ENCODE assay signal across 1 cellular context in genomic region chr11:117223741-117224685, GRCh38.
A peak's percentile ranks its signal among the peaks of the same experiment; 100 is the strongest.
TF ChIP-seq lines count a peak whose summit lies in the region.

No MANE protein-coding gene starts in this region.

TF ChIP-seq in K562, 482 proteins besides CTCF, POLR2A, EP300 and RAD21 (continued from another document and continues in another):
- TF ChIP-seq NR3C1 (CRISPR knock-in tag; IDR thresholded peaks at IDR 0.05) (no peak), NRF1 (conservative IDR thresholded peaks at IDR 0.05 in 1 of 2, IDR thresholded peaks at IDR 0.05 in 1 of 2) (no peak), TGIF2 (CRISPR knock-in tag; IDR thresholded peaks at IDR 0.05) (no peak), HNRNPUL1 (IDR thresholded peaks at IDR 0.05; ENCODE audit: low read length) (no peak), STAG1 (CRISPR knock-in tag; IDR thresholded peaks at IDR 0.05; ENCODE audit: borderline replicate concordance) (no peak), TAF9B (IDR thresholded peaks at IDR 0.05; ENCODE audit: partially characterized antibody) (no peak), PCBP1 (IDR thresholded peaks at IDR 0.05; ENCODE audit: low read depth, low read length, poor library complexity, severe bottlenecking) (no peak), ZBED1 (IDR thresholded peaks at IDR 0.05) (no peak; the same call in 1 of the 2 replicates), ZNF3 (CRISPR knock-in tag; IDR thresholded peaks at IDR 0.05) (no peak), LEF1 (IDR thresholded peaks at IDR 0.05) (peak; percentile 88), ZNF347 (CRISPR knock-in tag; IDR thresholded peaks at IDR 0.05; ENCODE audit: low read depth) (no peak), POLR2H (tag; IDR thresholded peaks at IDR 0.05; ENCODE audit: low read depth) (no peak), PPARD (CRISPR knock-in tag; IDR thresholded peaks at IDR 0.05) (no peak), ZNF384 (IDR thresholded peaks at IDR 0.05; ENCODE audit: low read depth, low read length) (no peak), RFX7 (CRISPR knock-in tag; IDR thresholded peaks at IDR 0.05) (no peak), ZSCAN29 (IDR thresholded peaks at IDR 0.05) (no peak), COPS2 (conservative IDR thresholded peaks at IDR 0.05) (no peak), ZNF695 (CRISPR knock-in tag; IDR thresholded peaks at IDR 0.05) (no peak), MTA2 (IDR thresholded peaks at IDR 0.05; ENCODE audit: low read depth) (peak; percentile 93), FOXP1 (CRISPR knock-in tag; IDR thresholded peaks at IDR 0.05) (no peak), GABPB2 (CRISPR knock-in tag; conservative IDR thresholded peaks at IDR 0.05) (no peak), YY1 (IDR thresholded peaks at IDR 0.05; ENCODE audit: borderline replicate concordance in 1 of 3, control insufficient read depth in 1 of 3, extremely low read depth in 1 of 3, insufficient read depth in 3 of 3, insufficient read length in 1 of 3, insufficient replicate concordance in 2 of 3, low read depth in 1 of 3, low read length in 2 of 3) (peak in 1 of 3 experiments; percentile 30), TCF15 (CRISPR knock-in tag; IDR thresholded peaks at IDR 0.05) (no peak), FOXK2 (conservative IDR thresholded peaks at IDR 0.05 in 1 of 2, IDR thresholded peaks at IDR 0.05 in 1 of 2; ENCODE audit: low read depth in 2 of 2) (0 out of 4 replicates have a peak, but pooled peaks of 1 of the 2 experiments have one; percentile 18), ZKSCAN8 (CRISPR knock-in tag; IDR thresholded peaks at IDR 0.05) (peak; percentile 62; the same call in 1 of the 2 replicates), ZBTB43 (CRISPR knock-in tag; IDR thresholded peaks at IDR 0.05) (no peak), HNRNPLL (IDR thresholded peaks at IDR 0.05; ENCODE audit: low read depth, low read length, poor library complexity, severe bottlenecking) (no peak), NKRF (IDR thresholded peaks at IDR 0.05; ENCODE audit: borderline replicate concordance) (no peak), ZNF583 (CRISPR knock-in tag; IDR thresholded peaks at IDR 0.05) (no peak), NCOA1 (IDR thresholded peaks at IDR 0.05; ENCODE audit: low read depth) (peak; percentile 77; the same call in 1 of the 2 replicates), GTF2E2 (tag; IDR thresholded peaks at IDR 0.05) (no peak), BRD4 (IDR thresholded peaks at IDR 0.05) (no peak), MAFG (tag; conservative IDR thresholded peaks at IDR 0.05) (no peak), ZMIZ1 (IDR thresholded peaks at IDR 0.05; ENCODE audit: low read depth in 2 of 2, low read length in 2 of 2) (peak in 1 of 2 experiments; percentile 89; a peak in 2 of 4 replicates), NR2F6 (CRISPR knock-in tag; IDR thresholded peaks at IDR 0.05) (no peak), SMC3 (conservative IDR thresholded peaks at IDR 0.05; ENCODE audit: insufficient read depth, low read depth, low read length) (no peak), ATF3 (IDR thresholded peaks at IDR 0.05) (no peak; the same call in 1 of the 2 replicates), ATF3 (CRISPR knock-in tag; conservative IDR thresholded peaks at IDR 0.05) (no peak), SAFB2 (IDR thresholded peaks at IDR 0.05; ENCODE audit: borderline replicate concordance, low read depth, low read length, severe bottlenecking) (no peak), ZKSCAN3 (CRISPR knock-in tag; IDR thresholded peaks at IDR 0.05) (no peak), RBM14 (IDR thresholded peaks at IDR 0.05; ENCODE audit: borderline replicate concordance, insufficient read depth, low read depth, low read length) (no peak), POLR2AphosphoS5 (IDR thresholded peaks at IDR 0.05; ENCODE audit: control insufficient read depth, insufficient read depth, low read depth, low read length) (peak; percentile 95), ZNF785 (CRISPR knock-in tag; IDR thresholded peaks at IDR 0.05) (no peak), ZC3H8 (IDR thresholded peaks at IDR 0.05) (no peak), ATF4 (CRISPR knock-in tag; IDR thresholded peaks at IDR 0.05) (no peak)
- TF ChIP-seq, protein P1, sequence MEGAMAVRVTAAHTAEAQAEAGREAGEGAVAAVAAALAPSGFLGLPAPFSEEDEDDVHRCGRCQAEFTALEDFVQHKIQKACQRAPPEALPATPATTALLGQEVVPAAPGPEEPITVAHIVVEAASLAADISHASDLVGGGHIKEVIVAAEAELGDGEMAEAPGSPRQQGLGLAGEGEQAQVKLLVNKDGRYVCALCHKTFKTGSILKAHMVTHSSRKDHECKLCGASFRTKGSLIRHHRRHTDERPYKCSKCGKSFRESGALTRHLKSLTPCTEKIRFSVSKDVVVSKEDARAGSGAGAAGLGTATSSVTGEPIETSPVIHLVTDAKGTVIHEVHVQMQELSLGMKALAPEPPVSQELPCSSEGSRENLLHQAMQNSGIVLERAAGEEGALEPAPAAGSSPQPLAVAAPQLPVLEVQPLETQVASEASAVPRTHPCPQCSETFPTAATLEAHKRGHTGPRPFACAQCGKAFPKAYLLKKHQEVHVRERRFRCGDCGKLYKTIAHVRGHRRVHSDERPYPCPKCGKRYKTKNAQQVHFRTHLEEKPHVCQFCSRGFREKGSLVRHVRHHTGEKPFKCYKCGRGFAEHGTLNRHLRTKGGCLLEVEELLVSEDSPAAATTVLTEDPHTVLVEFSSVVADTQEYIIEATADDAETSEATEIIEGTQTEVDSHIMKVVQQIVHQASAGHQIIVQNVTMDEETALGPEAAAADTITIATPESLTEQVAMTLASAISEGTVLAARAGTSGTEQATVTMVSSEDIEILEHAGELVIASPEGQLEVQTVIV (CRISPR knock-in tag; IDR thresholded peaks at IDR 0.05; ENCODE audit: borderline replicate concordance), result no peak
- TF ChIP-seq, protein P2, sequence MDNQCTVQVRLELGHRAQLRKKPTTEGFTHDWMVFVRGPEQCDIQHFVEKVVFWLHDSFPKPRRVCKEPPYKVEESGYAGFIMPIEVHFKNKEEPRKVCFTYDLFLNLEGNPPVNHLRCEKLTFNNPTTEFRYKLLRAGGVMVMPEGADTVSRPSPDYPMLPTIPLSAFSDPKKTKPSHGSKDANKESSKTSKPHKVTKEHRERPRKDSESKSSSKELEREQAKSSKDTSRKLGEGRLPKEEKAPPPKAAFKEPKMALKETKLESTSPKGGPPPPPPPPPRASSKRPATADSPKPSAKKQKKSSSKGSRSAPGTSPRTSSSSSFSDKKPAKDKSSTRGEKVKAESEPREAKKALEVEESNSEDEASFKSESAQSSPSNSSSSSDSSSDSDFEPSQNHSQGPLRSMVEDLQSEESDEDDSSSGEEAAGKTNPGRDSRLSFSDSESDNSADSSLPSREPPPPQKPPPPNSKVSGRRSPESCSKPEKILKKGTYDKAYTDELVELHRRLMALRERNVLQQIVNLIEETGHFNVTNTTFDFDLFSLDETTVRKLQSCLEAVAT (IDR thresholded peaks at IDR 0.05), result no peak
- TF ChIP-seq, protein P3, sequence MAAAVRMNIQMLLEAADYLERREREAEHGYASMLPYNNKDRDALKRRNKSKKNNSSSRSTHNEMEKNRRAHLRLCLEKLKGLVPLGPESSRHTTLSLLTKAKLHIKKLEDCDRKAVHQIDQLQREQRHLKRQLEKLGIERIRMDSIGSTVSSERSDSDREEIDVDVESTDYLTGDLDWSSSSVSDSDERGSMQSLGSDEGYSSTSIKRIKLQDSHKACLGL (CRISPR knock-in tag; IDR thresholded peaks at IDR 0.05; ENCODE audit: borderline replicate concordance, poor library complexity, severe bottlenecking), result no peak
- TF ChIP-seq, protein P4, sequence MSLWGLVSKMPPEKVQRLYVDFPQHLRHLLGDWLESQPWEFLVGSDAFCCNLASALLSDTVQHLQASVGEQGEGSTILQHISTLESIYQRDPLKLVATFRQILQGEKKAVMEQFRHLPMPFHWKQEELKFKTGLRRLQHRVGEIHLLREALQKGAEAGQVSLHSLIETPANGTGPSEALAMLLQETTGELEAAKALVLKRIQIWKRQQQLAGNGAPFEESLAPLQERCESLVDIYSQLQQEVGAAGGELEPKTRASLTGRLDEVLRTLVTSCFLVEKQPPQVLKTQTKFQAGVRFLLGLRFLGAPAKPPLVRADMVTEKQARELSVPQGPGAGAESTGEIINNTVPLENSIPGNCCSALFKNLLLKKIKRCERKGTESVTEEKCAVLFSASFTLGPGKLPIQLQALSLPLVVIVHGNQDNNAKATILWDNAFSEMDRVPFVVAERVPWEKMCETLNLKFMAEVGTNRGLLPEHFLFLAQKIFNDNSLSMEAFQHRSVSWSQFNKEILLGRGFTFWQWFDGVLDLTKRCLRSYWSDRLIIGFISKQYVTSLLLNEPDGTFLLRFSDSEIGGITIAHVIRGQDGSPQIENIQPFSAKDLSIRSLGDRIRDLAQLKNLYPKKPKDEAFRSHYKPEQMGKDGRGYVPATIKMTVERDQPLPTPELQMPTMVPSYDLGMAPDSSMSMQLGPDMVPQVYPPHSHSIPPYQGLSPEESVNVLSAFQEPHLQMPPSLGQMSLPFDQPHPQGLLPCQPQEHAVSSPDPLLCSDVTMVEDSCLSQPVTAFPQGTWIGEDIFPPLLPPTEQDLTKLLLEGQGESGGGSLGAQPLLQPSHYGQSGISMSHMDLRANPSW (CRISPR knock-in tag; IDR thresholded peaks at IDR 0.05), result 0 out of 2 replicates have a peak, but pooled peaks have one; percentile 45
- TF ChIP-seq, protein P5, sequence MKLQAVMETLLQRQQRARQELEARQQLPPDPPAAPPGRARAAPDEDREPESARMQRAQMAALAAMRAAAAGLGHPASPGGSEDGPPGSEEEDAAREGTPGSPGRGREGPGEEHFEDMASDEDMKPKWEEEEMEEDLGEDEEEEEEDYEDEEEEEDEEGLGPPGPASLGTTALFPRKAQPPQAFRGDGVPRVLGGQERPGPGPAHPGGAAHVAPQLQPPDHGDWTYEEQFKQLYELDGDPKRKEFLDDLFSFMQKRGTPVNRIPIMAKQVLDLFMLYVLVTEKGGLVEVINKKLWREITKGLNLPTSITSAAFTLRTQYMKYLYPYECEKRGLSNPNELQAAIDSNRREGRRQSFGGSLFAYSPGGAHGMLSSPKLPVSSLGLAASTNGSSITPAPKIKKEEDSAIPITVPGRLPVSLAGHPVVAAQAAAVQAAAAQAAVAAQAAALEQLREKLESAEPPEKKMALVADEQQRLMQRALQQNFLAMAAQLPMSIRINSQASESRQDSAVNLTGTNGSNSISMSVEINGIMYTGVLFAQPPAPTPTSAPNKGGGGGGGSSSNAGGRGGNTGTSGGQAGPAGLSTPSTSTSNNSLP (IDR thresholded peaks at IDR 0.05; ENCODE audit: borderline replicate concordance, low read depth, low read length), result no peak
